18 cellular contexts compared by ENCODE assay signal in the genomic region with DNA sequence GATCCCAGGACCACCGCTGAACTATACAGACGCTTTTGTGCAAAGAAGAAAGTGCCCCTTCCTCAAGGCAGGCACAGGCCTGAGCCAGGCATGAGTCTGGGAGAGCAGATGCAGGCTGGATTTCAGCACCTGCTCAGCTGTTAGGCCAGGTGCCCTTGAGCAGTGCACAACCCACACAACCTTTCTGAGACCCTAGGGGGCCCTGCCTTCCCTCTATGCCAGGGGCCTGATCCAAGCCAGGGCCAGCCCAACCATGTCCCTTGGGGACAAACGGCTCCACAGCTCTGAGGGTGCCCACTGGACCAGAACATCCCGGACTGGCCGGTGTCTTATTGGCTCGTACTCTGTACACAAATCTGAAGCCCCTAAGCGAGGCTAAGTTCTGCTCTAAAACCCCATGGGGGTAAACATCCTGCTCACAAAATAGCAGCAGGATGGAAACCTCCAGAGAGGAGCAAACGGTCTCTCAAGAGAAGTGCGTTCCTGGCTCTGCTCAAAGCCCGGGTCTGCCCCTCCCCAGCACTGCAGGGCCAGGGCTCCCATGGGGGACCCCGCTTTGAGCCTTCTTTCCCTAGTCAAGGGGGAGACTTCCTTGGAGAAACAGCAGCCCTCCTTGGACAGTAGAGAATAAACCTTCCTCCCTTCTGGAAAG.
DNase-seq lines count a peak whose midpoint lies in the region; ATAC-seq, FAIRE-seq and TF ChIP-seq lines count a peak whose summit lies in the region.
"Had no signal": no experiment of that assay in that cellular context is flagged by ENCODE, and none has a peak within 500 bp of the region (broad histone marks: within the 10 kb centered on the region; RNA-seq: fewer than 3 reads in every experiment).

No MANE protein-coding gene starts in this region.

- no peak for ATAC-seq in right lobe of liver
- ATAC-seq in HepG2 = no peak
- no peak for ATAC-seq in HG03159 (IDR thresholded peaks at IDR 0.05; ENCODE audit: unreplicated experiment)
- no peak for ATAC-seq in naive thymus-derived CD8-positive, alpha-beta T cell

- H3K9me3 ChIP-seq in right lobe of liver (no peaks in the 10 kb centered on the region), HepG2 (ENCODE audit: low read length) (no peaks in the 10 kb centered on the region), astrocyte (ENCODE audit: insufficient read depth, low read depth, low read length) (no peaks in the 10 kb centered on the region), stomach (peaks cover 0 to 13% (median 5%) of the 10 kb centered on the region in 4 donors)

- no TSS peak for BruUV-seq in HepG2 (replicated peaks; lab: Mats Ljungman, UMichigan)

- H3K27ac ChIP-seq in right lobe of liver = no peak overlapping the region
- no peak overlapping the region for H3K27ac ChIP-seq in HepG2 (ENCODE audit: extremely low read length, insufficient read depth, low read length)
- no peak overlapping the region for H3K27ac ChIP-seq in astrocyte (ENCODE audit: low read depth, low read length)
- no peak overlapping the region for H3K27ac ChIP-seq in stomach

- peaks cover 18% of the 10 kb centered on the region for H3K27me3 Mint-ChIP-seq in astrocyte (ENCODE audit: low read depth, unreplicated experiment)
- peaks cover 0 to 27% (median 12%) of the 10 kb centered on the region in 5 donors for H3K27me3 Mint-ChIP-seq in naive thymus-derived CD8-positive, alpha-beta T cell

- no peaks in the 10 kb centered on the region for H3K36me3 ChIP-seq in right lobe of liver
- no peaks in the 10 kb centered on the region for H3K36me3 ChIP-seq in HepG2 (replicated peaks in 1 of 2; ENCODE audit: control insufficient read depth in 1 of 2, insufficient read depth in 2 of 2, low read length in 2 of 2)
- no peaks in the 10 kb centered on the region for H3K36me3 ChIP-seq in astrocyte (ENCODE audit: insufficient read depth, low read length)
- H3K36me3 ChIP-seq in stomach = no peaks in the 10 kb centered on the region

- H3K4me3 ChIP-seq in right lobe of liver = no peak overlapping the region
- H3K4me3 ChIP-seq in HepG2 (replicated peaks in 1 of 3; ENCODE audit: insufficient read depth in 1 of 3, low read depth in 2 of 3, low read length in 3 of 3) = no peak overlapping the region
- H3K4me3 ChIP-seq in astrocyte (ENCODE audit: insufficient read depth, low read depth, low read length) = no peak overlapping the region
- no peak overlapping the region for H3K4me3 ChIP-seq in stomach

- intact Hi-C loops in right lobe of liver (cut with DNase I) (no loop called here), HepG2 (cut with micrococcal nuclease; ENCODE audit: unreplicated experiment) (no loop called here), stomach (cut with DNase I; ENCODE audit: low total_unique reads) (no loop called here)

- peaks cover 4% of the 10 kb centered on the region for H3K36me3 Mint-ChIP-seq in astrocyte (ENCODE audit: low read depth, unreplicated experiment)
- peaks cover 0 to 5% (median 0%) of the 10 kb centered on the region in 3 donors for H3K36me3 Mint-ChIP-seq in naive thymus-derived CD8-positive, alpha-beta T cell

- peaks cover 2% of the 10 kb centered on the region for H3K4me1 Mint-ChIP-seq in astrocyte (ENCODE audit: low read depth, unreplicated experiment)
- no peaks in the 10 kb centered on the region for H3K4me1 Mint-ChIP-seq in naive thymus-derived CD8-positive, alpha-beta T cell

- H2AFZ ChIP-seq in HepG2 (ENCODE audit: low read length) (no peak overlapping the region), astrocyte (ENCODE audit: low read depth, low read length) (no peak overlapping the region)

- DNase-seq in right lobe of liver (peak in 2 of 3 donors; percentile 21 to 35), HepG2 (ENCODE audit: low spot score) (no peak), astrocyte (ENCODE audit: low read depth) (no peak), mesenteric fat pad (ENCODE audit: low spot score) (peak; percentile 71), stomach (peak; percentile 20)
- no peak for DNase-seq in naive thymus-derived CD8-positive, alpha-beta T cell
- DNase-seq in stimulated activated CD4-positive, alpha-beta T cell treated with anti-CD3 and anti-CD28 coated beads, Interleukin-2, amount 100 ng/mL, for 24 hours = no peak
- DNase-seq: 8988T, C1 segment of cervical spinal cord, COR-L47, GOT3, NCI-H1436 treated with DMSO at 0.1 percent for 48 hours, NCI-H2081, NCI-H510A treated with DMSO at 0.1 percent for 48 hours, SHP77 treated with DMSO at 0.1 percent for 48 hours had no signal

- no peak for TF ChIP-seq RAD21 in HepG2 (CRISPR knock-in tag; IDR thresholded peaks at IDR 0.05)

- CTCF ChIA-PET in HepG2 (lab: Yijun Ruan, JAX; ENCODE audit: low intra/inter-chr PET ratio, low total read pairs) = no interaction called here

- WGBS in right lobe of liver (ENCODE audit: insufficient coverage, low coverage, low lambda C conversion rate, missing lambda C conversion rate) = 13% methylated on average over 3 of the region's 11 CpGs
- WGBS in HepG2 (ENCODE audit: low lambda C conversion rate) = 12% methylated on average over 5 of the region's 11 CpGs
- 44 to 57% (median 48%) methylated on average over 5 to 11 of the region's 11 CpGs for WGBS in stomach, 5 donors

- H4K20me1 ChIP-seq in HepG2 (ENCODE audit: insufficient read depth, low read length) (no peaks in the 10 kb centered on the region), astrocyte (ENCODE audit: insufficient read depth, low read length) (no peaks in the 10 kb centered on the region)

- POLR2A ChIA-PET in HepG2 (lab: Yijun Ruan, JAX) = no interaction called here
- POLR2A ChIA-PET in naive thymus-derived CD8-positive, alpha-beta T cell (lab: Charles Lee) = no interaction called here

- H3K4me3 Mint-ChIP-seq in astrocyte (ENCODE audit: unreplicated experiment) = peak overlapping the region; percentile 61
- no peak overlapping the region for H3K4me3 Mint-ChIP-seq in naive thymus-derived CD8-positive, alpha-beta T cell

- TF ChIP-seq EP300 in HepG2 (IDR thresholded peaks at IDR 0.05; ENCODE audit: low read depth in 2 of 2, low read length in 2 of 2) = no peak
- TF ChIP-seq EP300 in HepG2 (CRISPR knock-in tag; IDR thresholded peaks at IDR 0.05; ENCODE audit: borderline replicate concordance) = no peak
- TF ChIP-seq EP300 in stomach (IDR thresholded peaks at IDR 0.05) = no peak

- H3K9me3 Mint-ChIP-seq in astrocyte (ENCODE audit: unreplicated experiment) = peaks cover 17% of the 10 kb centered on the region
- H3K9me3 Mint-ChIP-seq in naive thymus-derived CD8-positive, alpha-beta T cell = peaks cover 0 to 18% (median 9%) of the 10 kb centered on the region in 9 donors

- H3K27me3 ChIP-seq in right lobe of liver (no peaks in the 10 kb centered on the region), HepG2 (ENCODE audit: control insufficient read depth in 1 of 2, insufficient read depth in 2 of 2, low read length in 2 of 2) (peaks cover 6 to 52% of the 10 kb centered on the region in 2 experiments; a peak in 4 of 5 replicates), astrocyte (ENCODE audit: insufficient read depth, low read length) (no peaks in the 10 kb centered on the region), stomach (peaks cover 0 to 49% (median 7%) of the 10 kb centered on the region in 3 donors)

- no peak for TF ChIP-seq CTCF in right lobe of liver (IDR thresholded peaks at IDR 0.05)
- no peak for TF ChIP-seq CTCF in HepG2 (CRISPR knock-in tag; IDR thresholded peaks at IDR 0.05)
- TF ChIP-seq CTCF in astrocyte (IDR thresholded peaks at IDR 0.05; ENCODE audit: insufficient read depth, low read depth, low read length) = no peak
- TF ChIP-seq CTCF in stomach (IDR thresholded peaks at IDR 0.05) = no peak

- no peaks in the 10 kb centered on the region for H3K79me2 ChIP-seq in HepG2 (ENCODE audit: insufficient read depth, low read length)
- H3K79me2 ChIP-seq in astrocyte (ENCODE audit: insufficient read depth, low read length) = no peaks in the 10 kb centered on the region

- in situ Hi-C loops in HepG2 (cut with HindIII; ENCODE audit: extremely low pct_ligation_motif_present, low pct_unique_long_range_greater_than_20kb) = no loop called here

- no peak overlapping the region for H3K4me2 ChIP-seq in HepG2 (ENCODE audit: low read depth, low read length)
- H3K4me2 ChIP-seq in astrocyte (ENCODE audit: low read length) = no peak overlapping the region

- no peak overlapping the region for H3K27ac Mint-ChIP-seq in astrocyte (ENCODE audit: unreplicated experiment)
- peak overlapping the region in 1 of 10 donors; percentile 36 for H3K27ac Mint-ChIP-seq in naive thymus-derived CD8-positive, alpha-beta T cell

- H3K4me1 ChIP-seq in right lobe of liver (no peaks in the 10 kb centered on the region), HepG2 (ENCODE audit: insufficient read depth, low read length) (no peaks in the 10 kb centered on the region), astrocyte (ENCODE audit: insufficient read depth, low read length) (no peaks in the 10 kb centered on the region), stomach (no peaks in the 10 kb centered on the region)

- TF ChIP-seq POLR2A in right lobe of liver (IDR thresholded peaks at IDR 0.05) = no peak
- TF ChIP-seq POLR2A in HepG2 (IDR thresholded peaks at IDR 0.05; ENCODE audit: insufficient read depth in 1 of 2, low read depth in 2 of 2, low read length in 2 of 2) = no peak
- no peak for TF ChIP-seq POLR2A in stomach (IDR thresholded peaks at IDR 0.05)

- FAIRE-seq in HepG2 (lab: Jason Lieb, UNC) (no peak), astrocyte (lab: Jason Lieb, UNC) (no peak)
- FAIRE-seq: GM12892, RCC 7860 had no signal

- H3K9ac ChIP-seq in HepG2 (ENCODE audit: insufficient read depth, low read depth, low read length) (no peak overlapping the region), astrocyte (ENCODE audit: low read length) (no peak overlapping the region)

TF ChIP-seq in HepG2, 621 proteins besides CTCF, POLR2A, EP300 and RAD21 (continues in another document):
- TF ChIP-seq GATAD2A (CRISPR knock-in tag; IDR thresholded peaks at IDR 0.05) (no peak), MEIS2 (CRISPR knock-in tag; IDR thresholded peaks at IDR 0.05) (no peak)

Comparison
In these comparisons a context has a peak if more than half of its experiments do, and no peak if none do; other contexts are left out.
1. DNase-seq: peak in right lobe of liver (2 of 3), mesenteric fat pad (single experiment) and stomach (single experiment); none in HepG2 (single experiment), astrocyte (single experiment), naive thymus-derived CD8-positive, alpha-beta T cell (0 of 10) and stimulated activated CD4-positive, alpha-beta T cell treated with anti-CD3 and anti-CD28 coated beads, Interleukin-2, amount 100 ng/mL, for 24 hours (0 of 2).